ENCODE assay signal across 29 cellular contexts in the genomic region with DNA sequence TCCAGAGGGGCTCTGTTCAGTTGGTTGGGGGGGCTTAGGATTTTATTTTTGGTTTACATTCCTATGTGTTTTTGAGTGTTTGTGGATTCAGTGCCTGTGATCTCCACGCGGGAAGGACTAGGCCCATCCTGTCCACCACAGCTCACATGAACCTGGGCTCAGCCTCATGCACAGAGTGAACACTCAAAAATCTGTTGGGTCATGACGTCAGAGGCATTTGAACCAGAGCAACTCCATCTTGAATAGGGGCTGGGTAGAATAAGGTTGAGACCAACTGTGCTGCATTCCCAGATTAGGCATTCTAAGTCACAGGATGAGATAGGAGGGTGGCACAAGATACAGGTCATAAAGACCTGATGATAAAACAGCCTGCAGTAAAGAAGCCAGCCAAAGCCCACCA.
"Had no signal": no experiment of that assay in that cellular context is flagged by ENCODE, and none has a peak within 500 bp of the region (broad histone marks: within the 10 kb centered on the region; RNA-seq: fewer than 3 reads in every experiment).

No MANE protein-coding gene starts in this region.

- H3K4me3 Mint-ChIP-seq: dendritic cell treated with granulocyte-macrophage colony-stimulating factor and Interleukin-4, amounts not matched to agents 40 ng/mL and 50 ng/mL, for 4 days; effector memory CD8-positive, alpha-beta T cell; endodermal cell had no signal

- H3K4me1 Mint-ChIP-seq: endodermal cell had no signal

- H3K4me1 ChIP-seq: colonic mucosa, esophagus squamous epithelium, foreskin keratinocyte, gastrocnemius medialis, gastroesophageal sphincter had no signal

- H2AFZ ChIP-seq: hepatocyte had no signal

- H3K4me3 ChIP-seq: colonic mucosa, coronary artery, dorsolateral prefrontal cortex, esophagus squamous epithelium, gastrocnemius medialis, gastroesophageal sphincter, heart left ventricle, heart right ventricle, hepatocyte had no signal

- H3K36me3 ChIP-seq: colonic mucosa, esophagus squamous epithelium, gastrocnemius medialis, gastroesophageal sphincter, heart left ventricle, heart right ventricle had no signal

- FAIRE-seq: colon, endometrium, endothelial cell of umbilical vein, frontal cortex had no signal

- DNase-seq: colonic mucosa; cortex of kidney; dermis blood vessel endothelial cell; dorsolateral prefrontal cortex; effector CD4-positive, alpha-beta T cell; effector CD8-positive, alpha-beta T cell; effector memory CD4-positive, alpha-beta T cell; effector memory CD8-positive, alpha-beta T cell; endodermal cell; erythroblast; esophagus squamous epithelium; foreskin fibroblast; foreskin keratinocyte; foreskin melanocyte; gastrocnemius medialis; glutamatergic neuron; head of caudate nucleus; heart left ventricle; heart right ventricle had no signal

- H3K9me3 Mint-ChIP-seq: effector memory CD8-positive, alpha-beta T cell had no signal

- H3K27ac ChIP-seq: colonic mucosa, coronary artery, dorsolateral prefrontal cortex, epithelial cell of prostate, esophagus squamous epithelium, foreskin keratinocyte, gastrocnemius medialis, gastroesophageal sphincter, heart left ventricle, hepatocyte had no signal

- H3K4me2 ChIP-seq: hepatocyte had no signal

- ATAC-seq: effector memory CD8-positive, alpha-beta T cell; esophagus mucosa; foreskin keratinocyte; gastrocnemius medialis; gastroesophageal sphincter; heart left ventricle; heart right ventricle had no signal

- H3K79me2 ChIP-seq: hepatocyte had no signal

- H3K9me3 ChIP-seq: colonic mucosa, esophagus squamous epithelium, gastrocnemius medialis had no signal

- H3K27me3 ChIP-seq: colonic mucosa, esophagus squamous epithelium, foreskin keratinocyte, gastrocnemius medialis, gastroesophageal sphincter, heart left ventricle, heart right ventricle, hepatocyte had no signal
